ENCODE assay signal across 7 cellular contexts in the genomic region with DNA sequence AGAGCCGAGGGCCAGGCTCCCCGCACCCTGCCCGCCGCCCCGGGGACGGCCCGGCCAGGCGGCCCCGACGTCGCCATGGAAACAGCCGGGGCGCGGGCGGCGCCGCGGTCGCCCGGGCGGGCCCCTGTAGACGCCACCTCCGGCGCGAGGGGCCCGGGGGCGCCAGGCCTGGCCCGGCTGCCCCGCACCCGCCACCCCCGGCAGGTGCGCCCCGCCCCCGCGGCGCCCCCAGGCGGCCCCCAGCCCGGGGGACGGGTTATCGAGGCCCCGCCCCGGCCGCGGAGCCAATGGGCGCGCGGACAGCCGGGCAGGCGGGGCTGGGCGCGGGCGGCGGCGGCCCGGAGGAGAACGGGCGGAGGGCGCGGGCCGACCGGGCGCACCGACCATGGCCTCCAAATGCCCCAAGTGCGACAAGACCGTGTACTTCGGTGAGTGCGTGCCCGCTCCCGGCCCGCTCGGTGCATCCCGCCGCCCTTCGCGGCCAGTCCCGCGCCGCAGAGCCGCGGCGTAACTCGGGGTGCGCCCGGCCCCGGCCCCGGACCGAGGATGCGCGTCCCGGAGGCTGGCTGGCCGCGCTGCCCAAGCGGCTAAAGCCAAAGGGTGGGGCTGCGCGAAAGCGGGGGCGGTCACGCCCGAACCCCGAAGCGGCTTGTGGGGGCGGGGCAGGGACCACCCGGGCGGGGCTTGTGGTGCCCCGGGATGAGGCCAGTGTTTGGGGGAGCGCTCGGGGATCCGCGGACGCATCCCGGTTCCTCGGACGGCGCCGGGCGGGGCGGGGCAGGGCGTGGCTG. TPM values are rescaled to one million over a fixed set of nuclear protein-coding genes. Genes with fewer than 3 reads are reported as not detected.
DNase-seq lines count a peak whose midpoint lies in the region; ATAC-seq and TF ChIP-seq lines count a peak whose summit lies in the region.

A gene with protein sequence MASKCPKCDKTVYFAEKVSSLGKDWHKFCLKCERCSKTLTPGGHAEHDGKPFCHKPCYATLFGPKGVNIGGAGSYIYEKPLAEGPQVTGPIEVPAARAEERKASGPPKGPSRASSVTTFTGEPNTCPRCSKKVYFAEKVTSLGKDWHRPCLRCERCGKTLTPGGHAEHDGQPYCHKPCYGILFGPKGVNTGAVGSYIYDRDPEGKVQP (plus strand): TSS at position 344 of the 791 bp plus-strand sequence. CDS start 42 bp downstream, at position 386.

- H3K4me1 Mint-ChIP-seq in activated CD8-positive, alpha-beta T cell treated with anti-CD3 and anti-CD28 coated beads, Interleukin-2, amount 10 ng/mL, durations not matched to agents 7 days and 5 days (ENCODE audit: low read depth): peaks cover 12% of the 10 kb centered on the region
- peaks cover 4 to 29% (median 25%) of the 10 kb centered on the region in 4 donors for H3K4me1 Mint-ChIP-seq in naive thymus-derived CD8-positive, alpha-beta T cell

- H3K27ac ChIP-seq in fibroblast of lung (ENCODE audit: insufficient read depth, low read length): peak within 1 kb of the TSS; percentile 87

- H3K27me3 ChIP-seq in fibroblast of lung (ENCODE audit: control insufficient read depth, insufficient read depth, low read length): no peaks in the 10 kb centered on the region

- POLR2A ChIA-PET in activated CD8-positive, alpha-beta T cell treated with anti-CD3 and anti-CD28 coated beads, Interleukin-2, amount 10 ng/mL, durations not matched to agents 7 days and 5 days (lab: Charles Lee): no interaction called here
- POLR2A ChIA-PET in naive thymus-derived CD8-positive, alpha-beta T cell (lab: Charles Lee): no interaction called here

- H3K79me2 ChIP-seq in fibroblast of lung (ENCODE audit: control insufficient read depth, insufficient read depth, low read length): peaks cover 5% of the 10 kb centered on the region

- H3K27ac Mint-ChIP-seq in activated CD8-positive, alpha-beta T cell treated with anti-CD3 and anti-CD28 coated beads, Interleukin-2, amount 10 ng/mL, durations not matched to agents 7 days and 5 days: no peak within 1 kb of the TSS
- H3K27ac Mint-ChIP-seq in naive thymus-derived CD8-positive, alpha-beta T cell: peak within 1 kb of the TSS in 4 of 10 donors; percentile 22 to 80 (median 54)

- peak within 1 kb of the TSS; percentile 46 to 70 (median 64) for H3K4me3 ChIP-seq in fibroblast of lung (replicated peaks in 1 of 4; ENCODE audit: control extremely low read depth in 1 of 4, insufficient read depth in 1 of 4, low read depth in 3 of 4, low read length in 4 of 4)

- peak within 1 kb of the TSS; percentile 62 for H2AFZ ChIP-seq in fibroblast of lung (ENCODE audit: low read length)

- H3K9ac ChIP-seq in fibroblast of lung (ENCODE audit: insufficient read depth, low read length): peak within 1 kb of the TSS; percentile 93

- peaks cover 8% of the 10 kb centered on the region for H3K36me3 ChIP-seq in fibroblast of lung (ENCODE audit: control insufficient read depth, insufficient read depth, low read length)

- H3K4me1 ChIP-seq in fibroblast of lung (ENCODE audit: control insufficient read depth, extremely low read depth, insufficient read depth, low read length): peaks cover 27% of the 10 kb centered on the region

- peaks cover 19% of the 10 kb centered on the region for H3K27me3 Mint-ChIP-seq in activated CD8-positive, alpha-beta T cell treated with anti-CD3 and anti-CD28 coated beads, Interleukin-2, amount 10 ng/mL, durations not matched to agents 7 days and 5 days (ENCODE audit: low read depth)
- H3K27me3 Mint-ChIP-seq in naive thymus-derived CD8-positive, alpha-beta T cell: peaks cover 0 to 8% (median 0%) of the 10 kb centered on the region in 5 donors

- H3K36me3 Mint-ChIP-seq in activated CD8-positive, alpha-beta T cell treated with anti-CD3 and anti-CD28 coated beads, Interleukin-2, amount 10 ng/mL, durations not matched to agents 7 days and 5 days (ENCODE audit: low read depth): peaks cover 3% of the 10 kb centered on the region
- H3K36me3 Mint-ChIP-seq in naive thymus-derived CD8-positive, alpha-beta T cell: no peaks in the 10 kb centered on the region

- DNase-seq in GM03348 (ENCODE audit: low spot score) (peak; percentile 95), LHCN-M2 (ENCODE audit: low read depth) (peak; percentile 35), fibroblast of lung (ENCODE audit: low read depth in 2 of 2) (peak in 1 of 2 donors; percentile 41), GOT3 (lab: John Stamatoyannopoulos, UW) (no peak)
- no peak for DNase-seq in activated CD8-positive, alpha-beta T cell treated with anti-CD3 and anti-CD28 coated beads, Interleukin-2, amount 10 ng/mL, durations not matched to agents 7 days and 5 days
- peak in 5 of 10 donors; percentile 33 to 50 (median 41) for DNase-seq in naive thymus-derived CD8-positive, alpha-beta T cell

- no peak for TF ChIP-seq CTCF in fibroblast of lung (conservative IDR thresholded peaks at IDR 0.05 in 1 of 2, IDR thresholded peaks at IDR 0.05 in 1 of 2; ENCODE audit: low read depth in 1 of 2, low read length in 2 of 2)

- no peaks in the 10 kb centered on the region for H4K20me1 ChIP-seq in fibroblast of lung (ENCODE audit: control insufficient read depth, extremely low read depth, insufficient read depth, low read length)

- ATAC-seq in activated CD8-positive, alpha-beta T cell treated with anti-CD3 and anti-CD28 coated beads, Interleukin-2, amount 10 ng/mL, durations not matched to agents 7 days and 5 days: peak; percentile 60
- peak; percentile 18 to 38 for ATAC-seq in naive thymus-derived CD8-positive, alpha-beta T cell
- ATAC-seq in GM19023 (IDR thresholded peaks at IDR 0.05; ENCODE audit: unreplicated experiment): no peak

- H3K9me3 ChIP-seq in fibroblast of lung (ENCODE audit: control insufficient read depth, insufficient read depth, low read depth, low read length): no peaks in the 10 kb centered on the region

- CTCF ChIA-PET in activated CD8-positive, alpha-beta T cell treated with anti-CD3 and anti-CD28 coated beads, Interleukin-2, amount 10 ng/mL, durations not matched to agents 7 days and 5 days (lab: Charles Lee): no interaction called here

- peak within 1 kb of the TSS; percentile 45 for H3K4me3 Mint-ChIP-seq in activated CD8-positive, alpha-beta T cell treated with anti-CD3 and anti-CD28 coated beads, Interleukin-2, amount 10 ng/mL, durations not matched to agents 7 days and 5 days
- peak within 1 kb of the TSS; percentile 57 to 84 (median 78) for H3K4me3 Mint-ChIP-seq in naive thymus-derived CD8-positive, alpha-beta T cell

- H3K4me2 ChIP-seq in fibroblast of lung (ENCODE audit: extremely low read depth, insufficient read depth, low read length): peak within 1 kb of the TSS; percentile 78

- no peaks in the 10 kb centered on the region for H3K9me3 Mint-ChIP-seq in activated CD8-positive, alpha-beta T cell treated with anti-CD3 and anti-CD28 coated beads, Interleukin-2, amount 10 ng/mL, durations not matched to agents 7 days and 5 days (ENCODE audit: insufficient read depth)
- H3K9me3 Mint-ChIP-seq in naive thymus-derived CD8-positive, alpha-beta T cell: peaks cover 0 to 5% (median 0%) of the 10 kb centered on the region in 9 donors

RNA-seq across cellular contexts. Expression of the gene that starts here (rescaled TPM):
- total RNA-seq in LHCN-M2 (2014; rRNA removed): 152 and 159 TPM in 2 replicates
- 165 TPM for polyA plus RNA-seq in LHCN-M2 (2012)
- under 1 TPM; 0.21 to 0.31 TPM for total RNA-seq in activated CD8-positive, alpha-beta T cell treated with anti-CD3 and anti-CD28 coated beads, Interleukin-2, amount 10 ng/mL, durations not matched to agents 7 days and 5 days
- total RNA-seq in fibroblast of lung: 37.5 and 68.5 TPM in 2 replicates
- polyA plus RNA-seq in fibroblast of lung: 58.9 and 59.8 TPM in 2 replicates
- 121 and 148 TPM in 2 replicates for polyA plus RNA-seq in fibroblast of lung (2012)
- 48.7 and 62.4 TPM in 2 replicates for polyA minus RNA-seq in fibroblast of lung (ENCODE audit: low replicate concordance)
- total RNA-seq in naive thymus-derived CD8-positive, alpha-beta T cell: 1 to 10 TPM; 2.2 to 2.3 TPM
- polyA plus RNA-seq in naive thymus-derived CD8-positive, alpha-beta T cell: 10 to 100 TPM; 21.1 to 86.9 (median 28.3) TPM

Comparison
In these comparisons a context has a peak if more than half of its experiments do, and no peak if none do; other contexts are left out.
1. RNA of the gene that starts here (total RNA-seq): 152 to 159 TPM in LHCN-M2 and 37.5 to 68.5 TPM in fibroblast of lung; 2.2 to 2.3 TPM in naive thymus-derived CD8-positive, alpha-beta T cell and 0.21 to 0.31 TPM in activated CD8-positive, alpha-beta T cell treated with anti-CD3 and anti-CD28 coated beads, Interleukin-2, amount 10 ng/mL, durations not matched to agents 7 days and 5 days; every median in the first group is over 10 times any median in the second.
2. Peak in ATAC-seq in activated CD8-positive, alpha-beta T cell treated with anti-CD3 and anti-CD28 coated beads, Interleukin-2, amount 10 ng/mL, durations not matched to agents 7 days and 5 days; RNA of the gene not detected or under 1 TPM.
3. DNase-seq: peak in GM03348 (single experiment) and LHCN-M2 (single experiment); none in activated CD8-positive, alpha-beta T cell treated with anti-CD3 and anti-CD28 coated beads, Interleukin-2, amount 10 ng/mL, durations not matched to agents 7 days and 5 days (single experiment) and GOT3 (single experiment).